8 cellular contexts compared by ENCODE assay signal in the genomic region with DNA sequence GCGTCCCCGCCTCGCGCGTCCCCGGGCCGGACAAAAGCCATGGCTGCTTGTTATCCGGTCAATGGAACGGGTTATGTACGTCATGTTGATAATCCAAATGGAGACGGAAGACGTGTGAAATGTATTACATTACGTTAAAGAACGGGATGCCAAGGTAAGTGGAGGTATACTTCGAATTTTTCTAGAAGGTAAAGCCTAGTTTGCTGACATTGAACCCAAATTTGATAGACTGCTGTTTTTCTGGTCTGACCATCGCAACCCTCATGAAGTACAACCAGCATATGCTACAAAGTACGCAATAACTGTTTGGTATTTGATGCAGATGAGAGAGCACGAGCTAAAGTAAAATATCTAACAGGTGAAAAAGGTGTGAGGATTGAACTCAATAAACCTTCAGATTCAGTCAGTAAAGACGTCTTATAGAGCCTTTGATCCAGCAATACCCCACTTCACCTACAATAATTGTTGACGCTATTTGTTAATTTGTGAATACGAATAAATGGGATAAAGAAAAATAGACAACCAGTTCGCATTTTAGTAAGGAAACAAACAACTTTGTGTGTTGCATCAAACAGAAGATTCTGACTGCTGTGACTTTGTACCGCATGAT. TPM values are rescaled to one million over a fixed set of nuclear protein-coding genes. Genes with fewer than 3 reads are reported as not detected.
DNase-seq lines count a peak whose midpoint lies in the region; ATAC-seq lines count a peak whose summit lies in the region.

No MANE protein-coding gene starts in this region.

- H3K27me3 ChIP-seq in aorta (ENCODE audit: control insufficient read depth in 1 of 2, insufficient read depth in 2 of 2, low read length in 1 of 2), result no peaks in the 10 kb centered on the region

- in situ Hi-C loops in ACHN (cut with HindIII; ENCODE audit: low pct_ligation_motif_present, low pct_unique_long_range_greater_than_20kb, low sequenced_read_pairs), result no loop called here

- no peaks in the 10 kb centered on the region for H3K27me3 Mint-ChIP-seq in stimulated activated naive CD8-positive, alpha-beta T cell treated with anti-CD3 and anti-CD28 coated beads, Interleukin-15, Interleukin-2, amounts not matched to agents 100 ng/mL and 50 ng/mL, for 24 hours

- no peaks in the 10 kb centered on the region for H3K9me3 Mint-ChIP-seq in stimulated activated naive CD8-positive, alpha-beta T cell treated with anti-CD3 and anti-CD28 coated beads, Interleukin-15, Interleukin-2, amounts not matched to agents 100 ng/mL and 50 ng/mL, for 24 hours

- peak overlapping the region; percentile 61 for H3K27ac Mint-ChIP-seq in stimulated activated naive CD8-positive, alpha-beta T cell treated with anti-CD3 and anti-CD28 coated beads, Interleukin-15, Interleukin-2, amounts not matched to agents 100 ng/mL and 50 ng/mL, for 24 hours

- H3K4me3 Mint-ChIP-seq in stimulated activated naive CD8-positive, alpha-beta T cell treated with anti-CD3 and anti-CD28 coated beads, Interleukin-15, Interleukin-2, amounts not matched to agents 100 ng/mL and 50 ng/mL, for 24 hours, result peak overlapping the region; percentile 96

- peak overlapping the region; percentile 63 to 72 for H3K4me3 ChIP-seq in aorta (ENCODE audit: low read length in 2 of 2)

- no peak for DNase-seq in stimulated activated naive CD8-positive, alpha-beta T cell treated with anti-CD3 and anti-CD28 coated beads, Interleukin-15, Interleukin-2, amounts not matched to agents 100 U/mL and 50 U/mL, for 24 hours
- no peak for DNase-seq in caudate nucleus (lab: John Stamatoyannopoulos, UW)
- DNase-seq in midbrain (lab: John Stamatoyannopoulos, UW), result peak; percentile 58
- no peak for DNase-seq in aorta
- DNase-seq in ACHN, result no peak
- no peak for DNase-seq in OCI-M1 (lab: John Stamatoyannopoulos, UW)

- H3K9me3 ChIP-seq in aorta (ENCODE audit: control insufficient read depth, low read length), result no peaks in the 10 kb centered on the region

- whole genome bisulfite sequencing in aorta, 2 donors, result 22 to 28% methylated on average over 23 of the region's 23 CpGs

- H3K4me1 Mint-ChIP-seq in stimulated activated naive CD8-positive, alpha-beta T cell treated with anti-CD3 and anti-CD28 coated beads, Interleukin-15, Interleukin-2, amounts not matched to agents 100 ng/mL and 50 ng/mL, for 24 hours (ENCODE audit: low read depth), result peaks cover 49% of the 10 kb centered on the region

- intact Hi-C loops in aorta (cut with DNase I), result no loop called here

- H3K36me3 Mint-ChIP-seq in stimulated activated naive CD8-positive, alpha-beta T cell treated with anti-CD3 and anti-CD28 coated beads, Interleukin-15, Interleukin-2, amounts not matched to agents 100 ng/mL and 50 ng/mL, for 24 hours (ENCODE audit: low read depth), result peaks cover 32% of the 10 kb centered on the region

- peaks cover 0 to 6% of the 10 kb centered on the region in 2 donors for H3K4me1 ChIP-seq in aorta (ENCODE audit: control insufficient read depth in 1 of 2, insufficient read depth in 2 of 2, low read length in 2 of 2)

- peak overlapping the region; percentile 93 for H3K27ac ChIP-seq in caudate nucleus (ENCODE audit: low read depth, low read length)
- H3K27ac ChIP-seq in aorta (ENCODE audit: low read depth in 1 of 2, low read length in 2 of 2), result peak overlapping the region; percentile 33 to 87

- H3K36me3 ChIP-seq in aorta (ENCODE audit: control insufficient read depth in 1 of 2, insufficient read depth in 2 of 2, low read length in 1 of 2), result no peaks in the 10 kb centered on the region

- no peak for ATAC-seq in stimulated activated naive CD8-positive, alpha-beta T cell treated with anti-CD3 and anti-CD28 coated beads, Interleukin-15, Interleukin-2, amounts not matched to agents 100 U/mL and 50 U/mL, for 24 hours
- ATAC-seq in aorta (ENCODE audit: low FRiP score) (no peak), GM19328 (IDR thresholded peaks at IDR 0.05; ENCODE audit: unreplicated experiment) (no peak)

RNA-seq across cellular contexts. Expression of gene WDR73, which starts 19.8 kb away (rescaled TPM):
- total RNA-seq in aorta, result 10 to 100 TPM; 19.5 to 27.3 TPM
- 10 to 100 TPM in 1 of 2 donors, 1 to 10 TPM in 1; 4.9 to 47.0 TPM for polyA plus RNA-seq in aorta

RNA-seq across cellular contexts. Expression of gene NMB, which starts 23.7 kb away (rescaled TPM):
- total RNA-seq in aorta, result 10 to 100 TPM in 1 of 2 donors, 1 to 10 TPM in 1; 5.2 to 12.5 TPM
- 1 to 10 TPM; 3.8 to 4.3 TPM for polyA plus RNA-seq in aorta

RNA-seq across cellular contexts. Expression of gene ZSCAN2, which starts 33.5 kb away (rescaled TPM):
- 1 to 10 TPM; 4.1 to 6.7 TPM for total RNA-seq in aorta
- polyA plus RNA-seq in aorta, result 1 to 10 TPM; 1.3 to 7.1 TPM
